1 cellular context compared by ENCODE assay signal in the genomic region with DNA sequence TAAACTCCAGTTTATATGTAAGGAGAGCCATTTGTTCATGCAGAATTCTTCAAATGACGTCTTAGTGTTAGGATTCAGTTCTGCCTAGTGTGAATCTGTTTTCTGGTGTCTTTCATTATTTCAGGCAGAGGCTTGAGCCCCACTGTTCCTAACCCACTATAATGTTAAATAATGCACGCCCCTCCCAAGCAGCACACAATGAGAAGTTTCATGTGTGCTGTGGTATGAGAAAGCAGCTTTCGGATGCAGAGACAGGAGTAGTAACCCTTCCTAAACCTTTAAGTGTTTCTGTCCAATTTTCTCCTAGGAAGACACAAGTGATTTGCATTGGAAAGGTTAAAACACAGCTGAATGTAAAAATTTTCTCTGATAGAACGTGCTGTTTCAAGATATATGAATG.
TF ChIP-seq lines count a peak whose summit lies in the region.

No MANE protein-coding gene starts in this region.

TF ChIP-seq in WTC11, 78 proteins besides CTCF, POLR2A, EP300 and RAD21:
- peak; percentile 51; the same call in 1 of the 2 replicates for TF ChIP-seq TEAD1 (CRISPR knock-in tag; IDR thresholded peaks at IDR 0.05)
- TF ChIP-seq GTF2I (CRISPR knock-in tag; conservative IDR thresholded peaks at IDR 0.05), result no peak
- TF ChIP-seq, protein P1, sequence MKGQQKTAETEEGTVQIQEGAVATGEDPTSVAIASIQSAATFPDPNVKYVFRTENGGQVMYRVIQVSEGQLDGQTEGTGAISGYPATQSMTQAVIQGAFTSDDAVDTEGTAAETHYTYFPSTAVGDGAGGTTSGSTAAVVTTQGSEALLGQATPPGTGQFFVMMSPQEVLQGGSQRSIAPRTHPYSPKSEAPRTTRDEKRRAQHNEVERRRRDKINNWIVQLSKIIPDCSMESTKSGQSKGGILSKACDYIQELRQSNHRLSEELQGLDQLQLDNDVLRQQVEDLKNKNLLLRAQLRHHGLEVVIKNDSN (CRISPR knock-in tag; IDR thresholded peaks at IDR 0.05), result no peak
